29 cellular contexts compared by ENCODE assay signal in the genomic region with DNA sequence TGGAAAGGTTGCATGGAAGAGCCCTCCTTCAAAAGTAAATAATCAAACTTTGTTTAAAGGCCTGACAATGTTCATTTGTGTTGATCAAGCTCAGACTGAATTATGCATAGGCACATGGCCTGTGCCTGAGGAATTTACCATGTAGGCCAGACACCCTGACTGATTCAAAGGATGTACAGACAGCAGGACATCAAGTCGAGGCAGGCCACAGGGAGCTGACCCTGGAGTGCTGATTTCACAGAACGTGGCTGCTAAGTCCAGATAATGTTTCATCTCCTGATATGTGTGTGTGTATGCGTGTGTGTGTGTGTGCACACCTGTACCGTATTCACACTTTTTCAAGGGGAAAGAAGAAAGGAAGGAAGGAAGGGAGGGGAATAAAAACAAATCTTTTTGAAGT.
"Had no signal": no experiment of that assay in that cellular context is flagged by ENCODE, and none has a peak within 500 bp of the region (broad histone marks: within the 10 kb centered on the region; RNA-seq: fewer than 3 reads in every experiment).

No MANE protein-coding gene starts in this region.

- H3K27me3 ChIP-seq: brain microvascular endothelial cell, MG63, Peyer's patch, SJSA1 had no signal

- H3K27ac Mint-ChIP-seq: activated CD8-positive, alpha-beta T cell treated with anti-CD3 and anti-CD28 coated beads for 36 hours; activated naive CD4-positive, alpha-beta T cell treated with anti-CD3 and anti-CD28 coated beads, Interleukin-2, amount 10 ng/mL, durations not matched to agents 7 days and 5 days; activated naive CD8-positive, alpha-beta T cell treated with anti-CD3 and anti-CD28 coated beads for 36 hours; activated T-cell treated with anti-CD3 and anti-CD28 coated beads, Interleukin-2, amount 50 U/mL, for 72 hours; activated T-helper 2 cell treated with anti-CD3 and anti-CD28 coated beads, Interferon-gamma antibody, Interleukin-2, Interleukin-4, amounts not matched to agents 10 μg/mL and 5 μg/mL and 100 μg/mL, durations not matched to agents 14 hours and 24 hours and 36 hours; IgD-negative memory B cell had no signal

- H3K36me3 Mint-ChIP-seq: activated naive CD4-positive, alpha-beta T cell treated with anti-CD3 and anti-CD28 coated beads, Interleukin-2, amount 10 ng/mL, durations not matched to agents 7 days and 5 days; activated naive CD8-positive, alpha-beta T cell treated with anti-CD3 and anti-CD28 coated beads for 36 hours had no signal

- DNase-seq: activated CD4-positive, CD25-positive, alpha-beta regulatory T cell; activated CD8-positive, alpha-beta memory T cell treated with anti-CD3 and anti-CD28 coated beads, Interleukin-2, amount 50 U/mL, for 4 hours; activated CD8-positive, alpha-beta T cell treated with anti-CD3 and anti-CD28 coated beads for 36 hours; activated gamma-delta T cell treated with Interleukin-2 at 50 U/mL for 16 hours; activated naive CD4-positive, alpha-beta T cell treated with anti-CD3 and anti-CD28 coated beads, Interleukin-2, amount 10 ng/mL, durations not matched to agents 7 days and 5 days; activated naive CD8-positive, alpha-beta T cell treated with anti-CD3 and anti-CD28 coated beads for 36 hours; activated T-cell treated with anti-CD3 and anti-CD28 coated beads, Interleukin-2, amount 50 U/mL, for 72 hours; brain microvascular endothelial cell; MG63; MV-4-11; NCI-H1092 treated with DMSO at 0.1 percent for 48 hours; NCI-H1417 treated with DMSO at 0.1 percent for 48 hours; NCI-H1694; NCI-H2029; NCI-H2107; NCI-H2171 treated with DMSO at 0.1 percent for 48 hours; NCI-H345; NCI-H510A; NCI-H526 treated with DMSO at 0.1 percent for 48 hours; NCI-H82; Peyer's patch; Right ventricle myocardium superior; T-helper 2 cell; T1000 had no signal

- H3K36me3 ChIP-seq: brain microvascular endothelial cell, Peyer's patch, SJSA1 had no signal

- H3K27me3 Mint-ChIP-seq: activated naive CD8-positive, alpha-beta T cell treated with anti-CD3 and anti-CD28 coated beads for 36 hours; IgD-negative memory B cell had no signal

- H3K4me3 ChIP-seq: MG63, Peyer's patch, SJSA1 had no signal

- ATAC-seq: activated CD8-positive, alpha-beta T cell treated with anti-CD3 and anti-CD28 coated beads for 36 hours; activated T-cell treated with anti-CD3 and anti-CD28 coated beads, Interleukin-2, amount 50 U/mL, for 72 hours had no signal

- H3K9me3 ChIP-seq: Peyer's patch, SJSA1 had no signal

- H3K4me3 Mint-ChIP-seq: activated CD8-positive, alpha-beta T cell treated with anti-CD3 and anti-CD28 coated beads for 36 hours; activated naive CD4-positive, alpha-beta T cell treated with anti-CD3 and anti-CD28 coated beads, Interleukin-2, amount 10 ng/mL, durations not matched to agents 7 days and 5 days; activated naive CD8-positive, alpha-beta T cell treated with anti-CD3 and anti-CD28 coated beads for 36 hours; activated T-cell treated with anti-CD3 and anti-CD28 coated beads, Interleukin-2, amount 50 U/mL, for 72 hours had no signal

- H3K27ac ChIP-seq: brain microvascular endothelial cell, RWPE1, SJSA1, VCaP had no signal
